ENCODE assay signal across 8 cellular contexts in the genomic region with DNA sequence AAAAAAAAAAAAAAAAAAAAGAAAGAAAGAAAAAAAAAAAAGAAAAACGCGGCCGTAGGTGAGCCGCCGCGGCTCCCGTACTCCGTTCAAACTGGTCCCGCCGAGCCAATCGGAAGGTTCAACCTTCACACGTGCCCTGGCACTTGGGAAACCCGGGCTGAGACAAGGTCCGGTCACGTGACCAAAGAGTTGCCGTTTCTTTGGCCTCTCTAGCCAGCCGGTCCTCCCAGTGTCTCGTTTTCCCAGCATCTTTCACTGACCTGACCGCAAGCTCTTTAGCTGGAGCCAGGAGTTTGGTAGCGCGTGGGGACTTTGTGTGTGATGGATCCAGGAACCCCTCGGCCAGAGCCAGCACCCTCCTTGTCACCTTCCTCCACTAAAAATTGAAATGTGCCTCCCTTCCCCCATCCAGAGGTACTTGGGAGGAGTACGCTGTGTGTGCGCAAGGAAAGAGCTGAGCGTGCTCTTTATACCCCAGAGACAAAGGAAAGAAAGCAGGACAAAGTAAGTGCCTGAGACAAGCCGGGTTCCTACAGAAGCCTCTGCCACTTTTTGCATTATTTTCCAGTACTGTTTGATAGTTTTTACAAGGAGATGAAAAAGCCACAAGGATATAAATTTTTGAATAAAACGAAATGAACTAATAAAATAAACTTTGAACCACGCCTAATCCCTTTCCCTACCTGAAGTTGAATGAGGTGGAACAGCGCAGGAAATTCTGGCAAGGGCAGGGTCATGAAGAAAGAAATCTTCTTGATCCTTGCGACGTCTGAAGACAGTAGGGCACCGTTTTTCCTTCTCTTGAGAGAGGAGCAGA.
DNase-seq lines count a peak whose midpoint lies in the region; ATAC-seq and FAIRE-seq lines count a peak whose summit lies in the region.

No MANE protein-coding gene starts in this region.

- ATAC-seq in HG03457 (IDR thresholded peaks at IDR 0.05; ENCODE audit: unreplicated experiment): peak; percentile 60

- DNase-seq in AML-193 (lab: John Stamatoyannopoulos, UW) (peak; percentile 95 to 96), GM19240 (ENCODE audit: insufficient read length, low spot score) (peak; percentile 99), NCI-H524 treated with DMSO at 0.1 percent for 48 hours (lab: John Stamatoyannopoulos, UW) (peak; percentile 93)
- peak; percentile 96 for DNase-seq in activated CD4-positive, alpha-beta T cell treated with anti-CD3 and anti-CD28 coated beads for 48 hours
- peak; percentile 69 to 89 (median 82) for DNase-seq in stimulated activated CD4-positive, alpha-beta T cell treated with anti-CD3 and anti-CD28 coated beads, Interleukin-1b, Interleukin-23, amount 100 ng/mL, for 24 hours (ENCODE audit: low read depth in 4 of 4, low spot score in 1 of 4)

- H3K27me3 ChIP-seq in layer of hippocampus (ENCODE audit: control insufficient read depth, insufficient read depth, low read length): no peaks in the 10 kb centered on the region

- FAIRE-seq in colon (lab: Jason Lieb, UNC): peak; percentile 64

- peak overlapping the region; percentile 90 for H3K27ac ChIP-seq in layer of hippocampus (ENCODE audit: low read depth, low read length)

Comparison
In these comparisons a context has a peak if more than half of its experiments do, and no peak if none do; other contexts are left out.
1. Peak in every context shown above with its lines: DNase-seq, ATAC-seq and H3K27ac ChIP-seq.